In the genomic region with DNA sequence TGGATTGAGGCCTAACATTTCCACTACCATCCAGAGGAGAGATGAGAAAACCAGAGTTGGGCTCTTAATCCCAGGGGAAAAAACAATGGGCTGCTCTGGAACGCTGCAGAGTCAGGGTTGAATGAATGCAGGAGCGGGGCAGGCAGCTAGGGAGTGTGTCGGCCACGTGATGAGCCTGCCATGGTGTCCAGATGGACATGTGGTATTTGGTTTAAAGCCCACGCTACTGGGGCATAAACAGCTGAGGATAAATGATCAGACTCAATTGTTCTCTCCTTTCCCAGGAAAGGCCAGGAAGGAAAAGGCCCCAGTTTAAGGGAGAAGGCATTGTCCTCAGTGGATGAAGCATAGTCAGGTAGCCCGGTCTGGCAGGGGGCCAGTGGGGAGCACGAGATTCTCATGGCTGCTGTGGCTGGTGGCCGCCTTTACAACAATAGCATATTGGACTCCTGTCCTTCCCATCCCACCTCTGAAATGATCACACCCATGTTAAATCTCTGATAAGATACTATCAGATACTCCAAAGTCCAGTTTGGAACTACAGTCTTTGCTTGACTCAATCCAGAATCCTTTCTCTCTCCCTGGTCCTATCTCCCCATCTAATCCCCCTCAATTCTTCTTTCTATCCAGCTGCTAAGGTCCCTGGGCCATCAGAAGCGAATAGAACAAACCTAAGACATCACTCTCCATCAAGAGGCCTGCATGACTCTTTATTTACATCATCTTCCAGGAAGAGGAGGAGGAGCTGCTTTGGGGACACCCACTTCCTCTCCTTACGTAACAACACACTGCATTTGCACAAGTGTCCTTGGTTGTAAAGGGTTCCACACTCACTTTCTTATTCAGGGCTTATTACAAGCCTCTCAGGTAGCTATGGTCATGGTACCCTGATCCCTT, we compare ENCODE assay signal across 10 cellular contexts. TPM values are rescaled to one million over a fixed set of nuclear protein-coding genes. Genes with fewer than 3 reads are reported as not detected.
DNase-seq lines count a peak whose midpoint lies in the region; ATAC-seq and TF ChIP-seq lines count a peak whose summit lies in the region.
"Had no signal": no experiment of that assay in that cellular context is flagged by ENCODE, and none has a peak within 500 bp of the region (broad histone marks: within the 10 kb centered on the region; RNA-seq: fewer than 3 reads in every experiment).

No MANE protein-coding gene starts in this region.

- no peaks in the 10 kb centered on the region for H3K27me3 ChIP-seq in suprapubic skin
- H3K27me3 ChIP-seq: SJSA1 had no signal

- TF ChIP-seq CTCF in OCI-LY7 (conservative IDR thresholded peaks at IDR 0.05; ENCODE audit: low read length) (no peak), epithelial cell of esophagus (IDR thresholded peaks at IDR 0.05; ENCODE audit: insufficient read depth, low read depth, low read length, missing control alignments) (no peak), suprapubic skin (IDR thresholded peaks at IDR 0.05) (no peak)

- 64% methylated on average over 10 of the region's 10 CpGs for WGBS in suprapubic skin

- H3K4me3 ChIP-seq in OCI-LY7 (ENCODE audit: low read depth, low read length, poor library complexity, severe bottlenecking) (no peak overlapping the region), epithelial cell of esophagus (ENCODE audit: low read length) (no peak overlapping the region), suprapubic skin (no peak overlapping the region)
- H3K4me3 ChIP-seq: SJSA1 had no signal

- ATAC-seq in GM18868 (IDR thresholded peaks at IDR 0.05; ENCODE audit: unreplicated experiment) (no peak), GM18505 (IDR thresholded peaks at IDR 0.05; ENCODE audit: unreplicated experiment) (no peak)

- TF ChIP-seq POLR2A in GM18505 (IDR thresholded peaks at IDR 0.05; ENCODE audit: borderline replicate concordance, extremely low read depth, insufficient read depth, insufficient read length) (no peak), suprapubic skin (IDR thresholded peaks at IDR 0.05) (no peak)

- TF ChIP-seq EP300 in suprapubic skin (IDR thresholded peaks at IDR 0.05), result no peak

- BruUV-seq in OCI-LY7 (replicated peaks; lab: Mats Ljungman, UMichigan), result no TSS peak

- no peaks in the 10 kb centered on the region for H3K79me2 ChIP-seq in OCI-LY7 (ENCODE audit: insufficient read depth, low read depth, low read length)

- H3K36me3 ChIP-seq in OCI-LY7 (ENCODE audit: insufficient read depth, low read length) (no peaks in the 10 kb centered on the region), suprapubic skin (no peaks in the 10 kb centered on the region)
- H3K36me3 ChIP-seq: SJSA1 had no signal

- POLR2A ChIA-PET in OCI-LY7 (lab: Charles Lee), result interaction anchor here (0.9 kb wide), 1 partner anchor 22 kb away, joined by 3 read pairs; no protein-coding TSS in a partner anchor

- 0 out of 2 replicates have a peak overlapping the region, but pooled peaks have one; percentile 13 for H3K4me2 ChIP-seq in OCI-LY7 (ENCODE audit: low read length)

- no peaks in the 10 kb centered on the region for H3K9me2 ChIP-seq in OCI-LY7 (ENCODE audit: insufficient read depth, low read length)

- H3K4me1 ChIP-seq in OCI-LY7 (ENCODE audit: insufficient read depth, low read length, poor library complexity, severe bottlenecking), result peaks cover 10% of the 10 kb centered on the region
- peaks cover 8% of the 10 kb centered on the region for H3K4me1 ChIP-seq in suprapubic skin
- H3K4me1 ChIP-seq: SJSA1 had no signal

- 0 out of 2 replicates have a peak overlapping the region, but pooled peaks have one; percentile 16 for H2AFZ ChIP-seq in OCI-LY7 (ENCODE audit: low read length)

- DNase-seq in H4 (ENCODE audit: low spot score) (peak; percentile 67), OCI-LY7 (ENCODE audit: low spot score) (peak; percentile 45), epithelial cell of esophagus (ENCODE audit: low read depth) (peak; percentile 46), retina (peak; percentile 10), suprapubic skin (ENCODE audit: low spot score in 2 of 2) (no peak)
- DNase-seq: stimulated activated CD4-positive, alpha-beta T cell treated with anti-CD3 and anti-CD28 coated beads, Interleukin-1b, Interleukin-23, amount 100 ng/mL, for 48 hours had no signal

- H3K9me3 ChIP-seq in OCI-LY7 (ENCODE audit: low read length) (no peaks in the 10 kb centered on the region), suprapubic skin (no peaks in the 10 kb centered on the region)
- H3K9me3 ChIP-seq: SJSA1 had no signal

- H3K27ac ChIP-seq in OCI-LY7 (ENCODE audit: low read depth, low read length, poor library complexity, severe bottlenecking) (no peak overlapping the region), suprapubic skin (no peak overlapping the region)
- H3K27ac ChIP-seq: SJSA1 had no signal

- intact Hi-C loops in OCI-LY7 (cut with micrococcal nuclease; ENCODE audit: unreplicated experiment), result no loop called here

- H4K20me1 ChIP-seq in OCI-LY7 (ENCODE audit: insufficient read depth, low read length), result no peaks in the 10 kb centered on the region

- CTCF ChIA-PET in OCI-LY7 (lab: Charles Lee; ENCODE audit: unreplicated experiment), result no interaction called here

RNA-seq across cellular contexts. Expression of a gene that starts 20.4 kb away (rescaled TPM):
- total RNA-seq in H4 (2014; rRNA removed; shearing (Covaris generic)), result not detected in 2 replicates
- not detected in 2 replicates for total RNA-seq in OCI-LY7 (2014; rRNA removed; shearing (Covaris generic))
- total RNA-seq in OCI-LY7 (2022) (not detected in 2 replicates), suprapubic skin (1 to 10 TPM in 3 of 4 donors, not detected in 1; 2.2 to 9.0 (median 7.2) TPM)
- total RNA-seq: epithelial cell of proximal tubule, SJSA1 had no signal

Comparison
In these comparisons a context has a peak if more than half of its experiments do, and no peak if none do; other contexts are left out.
1. DNase-seq: peak in H4 (single experiment), OCI-LY7 (single experiment), epithelial cell of esophagus (single experiment) and retina (single experiment); none in suprapubic skin (0 of 2).